Comparison of ENCODE assay signal across 8 cellular contexts in genomic region chr2:240436626-240437180, GRCh38. TPM values are rescaled to one million over a fixed set of nuclear protein-coding genes. Genes with fewer than 3 reads are reported as not detected.
A peak's percentile ranks its signal among the peaks of the same experiment; 100 is the strongest.
DNase-seq lines count a peak whose midpoint lies in the region; ATAC-seq and TF ChIP-seq lines count a peak whose summit lies in the region.
"Had no signal": no experiment of that assay in that cellular context is flagged by ENCODE, and none has a peak within 500 bp of the region (broad histone marks: within the 10 kb centered on the region; RNA-seq: fewer than 3 reads in every experiment).

No MANE protein-coding gene starts in this region.

- no TSS peak for BruUV-seq in IMR-90 (replicated peaks; lab: Mats Ljungman, UMichigan)

- no peak overlapping the region for H4K91ac ChIP-seq in IMR-90 (ENCODE audit: insufficient read depth, low read depth, low read length)

- POLR2A ChIA-PET in IMR-90 (lab: Charles Lee; ENCODE audit: unreplicated experiment), result no interaction called here

- CTCF ChIA-PET in IMR-90 (lab: Yijun Ruan, JAX), result interaction anchor here (0.6 to 1.7 kb wide), 2 partner anchors 188 to 204 kb away, joined by 3 to 10 read pairs; no protein-coding TSS in a partner anchor

- peak overlapping the region; percentile 56; the same call in 1 of the 2 replicates for H3K56ac ChIP-seq in IMR-90 (ENCODE audit: extremely low read depth, insufficient read depth, low read length)

- peak overlapping the region; percentile 97 for H3K4me2 ChIP-seq in IMR-90 (ENCODE audit: low read depth, low read length)

- intact Hi-C loops in IMR-90 (cut with micrococcal nuclease) (loop anchor here (5.0 kb wide), 1 partner anchor 374 kb away; no protein-coding TSS in a partner anchor), spleen (cut with DNase I; ENCODE audit: low total_unique reads) (loop anchor here (10.0 kb wide), 1 partner anchor 372 kb away; no protein-coding TSS in a partner anchor)

- no peak for TF ChIP-seq CTCF in IMR-90 (conservative IDR thresholded peaks at IDR 0.05; ENCODE audit: low read depth, low read length)
- no peak for TF ChIP-seq CTCF in spleen (IDR thresholded peaks at IDR 0.05 in 8 of 11, conservative IDR thresholded peaks at IDR 0.05 in 3 of 11)

- H3K4me1 ChIP-seq in IMR-90 (ENCODE audit: control insufficient read depth, insufficient read depth, low read length) (peaks cover 30% of the 10 kb centered on the region), iPS-20b (ENCODE audit: insufficient read depth, low read length) (peaks cover 3% of the 10 kb centered on the region; the same call in 1 of the 2 replicates), spleen (peaks cover 0 to 46% (median 29%) of the 10 kb centered on the region in 6 donors)

- H4K8ac ChIP-seq in IMR-90 (ENCODE audit: low read depth in 2 of 2, low read length in 2 of 2), result peak overlapping the region in 1 of 2 experiments; percentile 48; a peak in 1 of 4 replicates

- WGBS in IMR-90 (ENCODE audit: extremely low coverage in 2 of 2, insufficient read length in 1 of 2), 2 experiments, result 2% methylated on average over 10 of the region's 37 CpGs; no CpG with 5 or more reads in 1 of the 2 experiments
- 10 to 16% (median 11%) methylated on average over 28 to 37 of the region's 37 CpGs for WGBS in spleen, 5 donors

- DNase-seq in IMR-90 (peak; percentile 43), amniotic epithelial cell (ENCODE audit: low read depth) (peak; percentile 14), spleen (peak; percentile 74), GM19240 (ENCODE audit: insufficient read length, low spot score) (no peak), DMS53 treated with DMSO at 0.1 percent for 48 hours (lab: John Stamatoyannopoulos, UW; ENCODE audit: unreplicated experiment) (no peak), GM03348 (ENCODE audit: low spot score) (no peak)
- DNase-seq: Karpas-422 had no signal

- peak overlapping the region; percentile 58 for H3K4ac ChIP-seq in IMR-90 (ENCODE audit: low read depth, low read length)

- peak overlapping the region; percentile 96 for H2AK9ac ChIP-seq in IMR-90 (replicated peaks; ENCODE audit: low read depth, low read length, poor library complexity)

- H3K14ac ChIP-seq in IMR-90 (replicated peaks; ENCODE audit: low read depth, low read length), result peak overlapping the region; percentile 81

- TF ChIP-seq POLR2A in IMR-90 (IDR thresholded peaks at IDR 0.05; ENCODE audit: low read depth, low read length) (no peak), spleen (IDR thresholded peaks at IDR 0.05) (no peak)

- H3K9ac ChIP-seq in IMR-90 (ENCODE audit: low read depth, low read length) (peak overlapping the region; percentile 69), iPS-20b (ENCODE audit: low read depth, low read length) (no peak overlapping the region; the same call in 1 of the 2 replicates)

- peaks cover 51% of the 10 kb centered on the region for H4K20me1 ChIP-seq in IMR-90 (ENCODE audit: insufficient read depth, low read length)

- H2BK120ac ChIP-seq in IMR-90 (ENCODE audit: low read depth, low read length), result no peak overlapping the region; the same call in 1 of the 2 replicates

- H3K27ac ChIP-seq in IMR-90 (ENCODE audit: insufficient read depth, low read length) (peak overlapping the region; percentile 82), iPS-20b (ENCODE audit: low read length) (no peak overlapping the region), spleen (peak overlapping the region in 5 of 8 donors; percentile 43 to 87 (median 80))

- H3K18ac ChIP-seq in IMR-90 (ENCODE audit: low read depth, low read length), result no peak overlapping the region

- H3K9me3 ChIP-seq in IMR-90 (ENCODE audit: control insufficient read depth, insufficient read depth, low read length), result no peaks in the 10 kb centered on the region
- H3K9me3 ChIP-seq in iPS-20b (ENCODE audit: insufficient read depth, low read depth, low read length), result no peaks in the 10 kb centered on the region
- no peaks in the 10 kb centered on the region for H3K9me3 ChIP-seq in spleen

- peaks cover 5% of the 10 kb centered on the region; the same call in 1 of the 2 replicates for H3K36me3 ChIP-seq in IMR-90 (ENCODE audit: control insufficient read depth, insufficient read depth, low read length)
- H3K36me3 ChIP-seq in iPS-20b (ENCODE audit: insufficient read depth, low read depth, low read length), result no peaks in the 10 kb centered on the region
- H3K36me3 ChIP-seq in spleen, result no peaks in the 10 kb centered on the region

- dilution Hi-C loops in IMR-90 (cut with HindIII; ENCODE audit: low sequenced_read_pairs, unreplicated experiment), result no loop called here

- H2AK5ac ChIP-seq in IMR-90 (ENCODE audit: low read depth, low read length), result peak overlapping the region; percentile 66

- H2AFZ ChIP-seq in IMR-90 (replicated peaks; ENCODE audit: low read length, poor library complexity), result peak overlapping the region; percentile 47

- peak overlapping the region; percentile 90 for H3K23ac ChIP-seq in IMR-90 (ENCODE audit: low read depth, low read length)

- in situ Hi-C loops in IMR-90 (cut with MboI; ENCODE audit: low sequenced_read_pairs), result loop anchor here (5.0 kb wide), 1 partner anchor 204 kb away; no protein-coding TSS in a partner anchor

- H3K79me1 ChIP-seq in IMR-90 (ENCODE audit: low read depth in 1 of 2, low read length in 2 of 2), result peaks cover 2 to 67% of the 10 kb centered on the region in 2 experiments; a peak in 3 of 4 replicates

- no peak overlapping the region for H4K5ac ChIP-seq in IMR-90 (ENCODE audit: low read depth, low read length)

- no peak for TF ChIP-seq RAD21 in IMR-90 (IDR thresholded peaks at IDR 0.05; ENCODE audit: low read length)

- H3K9me1 ChIP-seq in IMR-90 (ENCODE audit: insufficient read depth, low read length), result peaks cover 18% of the 10 kb centered on the region

- H2BK20ac ChIP-seq in IMR-90 (ENCODE audit: low read depth, low read length), result no peak overlapping the region

- ATAC-seq in IMR-90 (ENCODE audit: low read depth), result no peak

- H3K27me3 ChIP-seq in IMR-90 (ENCODE audit: control insufficient read depth, insufficient read depth, low read length) (no peaks in the 10 kb centered on the region), iPS-20b (ENCODE audit: insufficient read depth, low read length) (peaks cover 47% of the 10 kb centered on the region), spleen (replicated peaks in 1 of 7) (peaks cover 0 to 70% (median 35%) of the 10 kb centered on the region in 7 donors)

- H3K4me3 ChIP-seq in IMR-90 (ENCODE audit: insufficient read depth, low read depth, low read length) (peak overlapping the region; percentile 92), iPS-20b (ENCODE audit: low read length) (peak overlapping the region; percentile 68; the same call in 1 of the 2 replicates), spleen (peak overlapping the region; percentile 32 to 81 (median 63))

- peak overlapping the region; percentile 88 for H2BK5ac ChIP-seq in IMR-90 (ENCODE audit: low read depth, low read length, poor library complexity, severe bottlenecking)

- H2BK15ac ChIP-seq in IMR-90 (ENCODE audit: low read depth, low read length), result no peak overlapping the region; the same call in 2 of the 3 replicates

TF ChIP-seq in IMR-90, 13 proteins besides CTCF, POLR2A, EP300 and RAD21:
- TF ChIP-seq CHD1 (IDR thresholded peaks at IDR 0.05; ENCODE audit: low read depth, low read length), result no peak
- TF ChIP-seq SMC3 (IDR thresholded peaks at IDR 0.05; ENCODE audit: low read depth, low read length), result no peak
- TF ChIP-seq MAZ (IDR thresholded peaks at IDR 0.05; ENCODE audit: borderline replicate concordance, low read depth, low read length), result no peak
- TF ChIP-seq USF2 (IDR thresholded peaks at IDR 0.05; ENCODE audit: low read depth, low read length), result no peak
- no peak for TF ChIP-seq RCOR1 (IDR thresholded peaks at IDR 0.05; ENCODE audit: insufficient replicate concordance, low read length)
- no peak for TF ChIP-seq MAFK (IDR thresholded peaks at IDR 0.05; ENCODE audit: low read depth, low read length)
- TF ChIP-seq NFE2L2 (IDR thresholded peaks at IDR 0.05; ENCODE audit: low read depth, low read length), result no peak
- peak; percentile 41; the same call in 1 of the 2 replicates for TF ChIP-seq MXI1 (IDR thresholded peaks at IDR 0.05; ENCODE audit: borderline replicate concordance, low read depth, low read length)
- TF ChIP-seq BHLHE40 (IDR thresholded peaks at IDR 0.05; ENCODE audit: low read depth, low read length), result peak; percentile 24; the same call in 1 of the 2 replicates
- no peak for TF ChIP-seq RFX5 (IDR thresholded peaks at IDR 0.05; ENCODE audit: low read depth, low read length)
- TF ChIP-seq, protein P1, sequence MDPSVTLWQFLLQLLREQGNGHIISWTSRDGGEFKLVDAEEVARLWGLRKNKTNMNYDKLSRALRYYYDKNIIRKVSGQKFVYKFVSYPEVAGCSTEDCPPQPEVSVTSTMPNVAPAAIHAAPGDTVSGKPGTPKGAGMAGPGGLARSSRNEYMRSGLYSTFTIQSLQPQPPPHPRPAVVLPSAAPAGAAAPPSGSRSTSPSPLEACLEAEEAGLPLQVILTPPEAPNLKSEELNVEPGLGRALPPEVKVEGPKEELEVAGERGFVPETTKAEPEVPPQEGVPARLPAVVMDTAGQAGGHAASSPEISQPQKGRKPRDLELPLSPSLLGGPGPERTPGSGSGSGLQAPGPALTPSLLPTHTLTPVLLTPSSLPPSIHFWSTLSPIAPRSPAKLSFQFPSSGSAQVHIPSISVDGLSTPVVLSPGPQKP (IDR thresholded peaks at IDR 0.05; ENCODE audit: borderline replicate concordance, low read depth, low read length), result no peak
- TF ChIP-seq CEBPB (IDR thresholded peaks at IDR 0.05; ENCODE audit: low read depth, low read length), result no peak
- TF ChIP-seq FOS (IDR thresholded peaks at IDR 0.05; ENCODE audit: low read depth, low read length), result no peak

RNA-seq across cellular contexts. Expression of gene GPC1, which starts 1.2 kb away (rescaled TPM):
- total RNA-seq in IMR-90 (2012; rRNA removed), result 16.0 and 18.6 TPM in 2 replicates
- polyA plus RNA-seq in IMR-90 (2012; rRNA removed), result 211 and 222 TPM in 2 replicates
- 148 and 334 TPM in 2 replicates for polyA plus RNA-seq in IMR-90 (2012; cell fraction: cytosol; rRNA removed)
- polyA plus RNA-seq in IMR-90 (2012; cell fraction: nucleus; rRNA removed; ENCODE audit: low replicate concordance), result 193 and 494 TPM in 2 replicates
- total RNA-seq in spleen, result 10 to 100 TPM in 5 of 7 donors, 1 to 10 TPM in 2; 7.9 to 25.0 (median 18.6) TPM
- polyA plus RNA-seq in spleen, result 10 to 100 TPM in 1 of 3 donors, 1 to 10 TPM in 2; 4.1 to 12.4 (median 9.1) TPM

Comparison
In these comparisons a context has a peak if more than half of its experiments do, and no peak if none do; other contexts are left out.
1. DNase-seq: peak in IMR-90 (single experiment), amniotic epithelial cell (single experiment) and spleen (single experiment); none in GM19240 (single experiment), DMS53 treated with DMSO at 0.1 percent for 48 hours (single experiment) and GM03348 (single experiment).
2. Peak in every context shown above with its lines, with median percentiles within 50 percentile points of each other: H3K4me3 ChIP-seq.